In the genomic region with DNA sequence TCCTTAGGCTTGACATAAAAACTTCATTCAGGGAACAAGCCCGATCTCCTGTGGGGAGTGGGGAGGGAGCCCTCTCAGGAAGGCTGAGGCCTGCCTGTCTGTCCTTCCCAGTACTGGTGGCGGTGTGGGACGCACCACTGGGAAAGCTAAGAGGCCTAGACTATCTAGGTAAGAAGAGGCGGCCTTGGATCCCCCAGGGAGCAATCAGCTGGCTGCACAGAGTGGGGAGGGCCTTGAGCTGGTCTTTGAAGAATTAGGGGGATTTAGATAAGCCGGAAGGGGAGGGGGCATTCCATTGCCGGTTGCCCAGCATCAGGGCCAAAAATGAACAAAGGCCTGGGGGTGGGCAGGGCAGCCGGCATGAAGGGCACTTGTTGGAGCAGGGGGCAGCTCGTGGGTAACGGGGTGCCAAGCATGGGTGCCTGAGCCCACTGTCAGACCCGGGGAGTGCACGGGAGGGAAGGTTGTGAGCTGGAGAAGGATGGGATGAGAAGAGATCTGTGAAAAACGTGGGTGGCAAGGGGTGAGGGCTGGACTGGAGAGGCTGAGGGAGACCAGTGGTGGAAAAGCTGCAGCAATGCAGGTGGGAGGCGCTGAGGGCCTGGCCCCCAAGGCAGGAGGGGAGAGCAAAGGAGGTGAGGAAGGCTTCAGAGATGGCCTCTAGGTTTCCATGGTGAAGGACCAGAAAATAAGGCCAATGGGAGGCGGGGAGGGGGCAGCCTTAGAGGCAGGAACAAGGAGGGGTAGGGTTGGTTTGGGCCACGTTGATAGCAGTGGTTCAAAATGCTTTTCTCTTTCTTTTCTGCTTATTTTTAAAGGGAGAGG, we compare ENCODE assay signal across 1 cellular context.
TF ChIP-seq lines count a peak whose summit lies in the region.

No MANE protein-coding gene starts in this region.

TF ChIP-seq in HepG2, 621 proteins besides CTCF, POLR2A, EP300 and RAD21 (continued from another document and continues in another):
- no peak for TF ChIP-seq FOXA3 (CRISPR knock-in tag; IDR thresholded peaks at IDR 0.05)
- no peak for TF ChIP-seq KDM2A (CRISPR knock-in tag; IDR thresholded peaks at IDR 0.05; ENCODE audit: borderline replicate concordance, low read depth)
- TF ChIP-seq ZKSCAN1 (IDR thresholded peaks at IDR 0.05; ENCODE audit: low read length): no peak
- no peak for TF ChIP-seq CHD2 (IDR thresholded peaks at IDR 0.05; ENCODE audit: low read depth, low read length)
- peak; percentile 44; the same call in 1 of the 2 replicates for TF ChIP-seq DPF2 (CRISPR knock-in tag; IDR thresholded peaks at IDR 0.05; ENCODE audit: borderline replicate concordance, low read depth)
- TF ChIP-seq, protein P1, sequence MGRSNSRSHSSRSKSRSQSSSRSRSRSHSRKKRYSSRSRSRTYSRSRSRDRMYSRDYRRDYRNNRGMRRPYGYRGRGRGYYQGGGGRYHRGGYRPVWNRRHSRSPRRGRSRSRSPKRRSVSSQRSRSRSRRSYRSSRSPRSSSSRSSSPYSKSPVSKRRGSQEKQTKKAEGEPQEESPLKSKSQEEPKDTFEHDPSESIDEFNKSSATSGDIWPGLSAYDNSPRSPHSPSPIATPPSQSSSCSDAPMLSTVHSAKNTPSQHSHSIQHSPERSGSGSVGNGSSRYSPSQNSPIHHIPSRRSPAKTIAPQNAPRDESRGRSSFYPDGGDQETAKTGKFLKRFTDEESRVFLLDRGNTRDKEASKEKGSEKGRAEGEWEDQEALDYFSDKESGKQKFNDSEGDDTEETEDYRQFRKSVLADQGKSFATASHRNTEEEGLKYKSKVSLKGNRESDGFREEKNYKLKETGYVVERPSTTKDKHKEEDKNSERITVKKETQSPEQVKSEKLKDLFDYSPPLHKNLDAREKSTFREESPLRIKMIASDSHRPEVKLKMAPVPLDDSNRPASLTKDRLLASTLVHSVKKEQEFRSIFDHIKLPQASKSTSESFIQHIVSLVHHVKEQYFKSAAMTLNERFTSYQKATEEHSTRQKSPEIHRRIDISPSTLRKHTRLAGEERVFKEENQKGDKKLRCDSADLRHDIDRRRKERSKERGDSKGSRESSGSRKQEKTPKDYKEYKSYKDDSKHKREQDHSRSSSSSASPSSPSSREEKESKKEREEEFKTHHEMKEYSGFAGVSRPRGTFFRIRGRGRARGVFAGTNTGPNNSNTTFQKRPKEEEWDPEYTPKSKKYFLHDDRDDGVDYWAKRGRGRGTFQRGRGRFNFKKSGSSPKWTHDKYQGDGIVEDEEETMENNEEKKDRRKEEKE (IDR thresholded peaks at IDR 0.05): no peak
- TF ChIP-seq, protein P2, sequence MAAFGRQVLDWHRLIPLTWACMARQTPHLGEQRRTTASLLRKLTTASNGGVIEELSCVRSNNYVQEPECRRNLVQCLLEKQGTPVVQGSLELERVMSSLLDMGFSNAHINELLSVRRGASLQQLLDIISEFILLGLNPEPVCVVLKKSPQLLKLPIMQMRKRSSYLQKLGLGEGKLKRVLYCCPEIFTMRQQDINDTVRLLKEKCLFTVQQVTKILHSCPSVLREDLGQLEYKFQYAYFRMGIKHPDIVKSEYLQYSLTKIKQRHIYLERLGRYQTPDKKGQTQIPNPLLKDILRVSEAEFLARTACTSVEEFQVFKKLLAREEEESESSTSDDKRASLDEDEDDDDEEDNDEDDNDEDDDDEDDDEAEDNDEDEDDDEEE (CRISPR knock-in tag; IDR thresholded peaks at IDR 0.05): no peak
- TF ChIP-seq FOSL1 (CRISPR knock-in tag; IDR thresholded peaks at IDR 0.05; ENCODE audit: borderline replicate concordance): no peak
- TF ChIP-seq, protein P3, sequence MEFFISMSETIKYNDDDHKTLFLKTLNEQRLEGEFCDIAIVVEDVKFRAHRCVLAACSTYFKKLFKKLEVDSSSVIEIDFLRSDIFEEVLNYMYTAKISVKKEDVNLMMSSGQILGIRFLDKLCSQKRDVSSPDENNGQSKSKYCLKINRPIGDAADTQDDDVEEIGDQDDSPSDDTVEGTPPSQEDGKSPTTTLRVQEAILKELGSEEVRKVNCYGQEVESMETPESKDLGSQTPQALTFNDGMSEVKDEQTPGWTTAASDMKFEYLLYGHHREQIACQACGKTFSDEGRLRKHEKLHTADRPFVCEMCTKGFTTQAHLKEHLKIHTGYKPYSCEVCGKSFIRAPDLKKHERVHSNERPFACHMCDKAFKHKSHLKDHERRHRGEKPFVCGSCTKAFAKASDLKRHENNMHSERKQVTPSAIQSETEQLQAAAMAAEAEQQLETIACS (CRISPR knock-in tag; IDR thresholded peaks at IDR 0.05): no peak
- TF ChIP-seq, protein P4, sequence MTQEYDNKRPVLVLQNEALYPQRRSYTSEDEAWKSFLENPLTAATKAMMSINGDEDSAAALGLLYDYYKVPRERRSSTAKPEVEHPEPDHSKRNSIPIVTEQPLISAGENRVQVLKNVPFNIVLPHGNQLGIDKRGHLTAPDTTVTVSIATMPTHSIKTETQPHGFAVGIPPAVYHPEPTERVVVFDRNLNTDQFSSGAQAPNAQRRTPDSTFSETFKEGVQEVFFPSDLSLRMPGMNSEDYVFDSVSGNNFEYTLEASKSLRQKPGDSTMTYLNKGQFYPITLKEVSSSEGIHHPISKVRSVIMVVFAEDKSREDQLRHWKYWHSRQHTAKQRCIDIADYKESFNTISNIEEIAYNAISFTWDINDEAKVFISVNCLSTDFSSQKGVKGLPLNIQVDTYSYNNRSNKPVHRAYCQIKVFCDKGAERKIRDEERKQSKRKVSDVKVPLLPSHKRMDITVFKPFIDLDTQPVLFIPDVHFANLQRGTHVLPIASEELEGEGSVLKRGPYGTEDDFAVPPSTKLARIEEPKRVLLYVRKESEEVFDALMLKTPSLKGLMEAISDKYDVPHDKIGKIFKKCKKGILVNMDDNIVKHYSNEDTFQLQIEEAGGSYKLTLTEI (CRISPR knock-in tag; conservative IDR thresholded peaks at IDR 0.05): no peak
- no peak for TF ChIP-seq ZNF430 (CRISPR knock-in tag; IDR thresholded peaks at IDR 0.05)
- TF ChIP-seq, protein P5, sequence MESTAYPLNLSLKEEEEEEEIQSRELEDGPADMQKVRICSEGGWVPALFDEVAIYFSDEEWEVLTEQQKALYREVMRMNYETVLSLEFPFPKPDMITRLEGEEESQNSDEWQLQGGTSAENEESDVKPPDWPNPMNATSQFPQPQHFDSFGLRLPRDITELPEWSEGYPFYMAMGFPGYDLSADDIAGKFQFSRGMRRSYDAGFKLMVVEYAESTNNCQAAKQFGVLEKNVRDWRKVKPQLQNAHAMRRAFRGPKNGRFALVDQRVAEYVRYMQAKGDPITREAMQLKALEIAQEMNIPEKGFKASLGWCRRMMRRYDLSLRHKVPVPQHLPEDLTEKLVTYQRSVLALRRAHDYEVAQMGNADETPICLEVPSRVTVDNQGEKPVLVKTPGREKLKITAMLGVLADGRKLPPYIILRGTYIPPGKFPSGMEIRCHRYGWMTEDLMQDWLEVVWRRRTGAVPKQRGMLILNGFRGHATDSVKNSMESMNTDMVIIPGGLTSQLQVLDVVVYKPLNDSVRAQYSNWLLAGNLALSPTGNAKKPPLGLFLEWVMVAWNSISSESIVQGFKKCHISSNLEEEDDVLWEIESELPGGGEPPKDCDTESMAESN (CRISPR knock-in tag; conservative IDR thresholded peaks at IDR 0.05): no peak
- TF ChIP-seq HNRNPL (IDR thresholded peaks at IDR 0.05; ENCODE audit: low read depth, low read length): peak; percentile 96
- TF ChIP-seq NFRKB (IDR thresholded peaks at IDR 0.05): no peak
- TF ChIP-seq, protein P6, sequence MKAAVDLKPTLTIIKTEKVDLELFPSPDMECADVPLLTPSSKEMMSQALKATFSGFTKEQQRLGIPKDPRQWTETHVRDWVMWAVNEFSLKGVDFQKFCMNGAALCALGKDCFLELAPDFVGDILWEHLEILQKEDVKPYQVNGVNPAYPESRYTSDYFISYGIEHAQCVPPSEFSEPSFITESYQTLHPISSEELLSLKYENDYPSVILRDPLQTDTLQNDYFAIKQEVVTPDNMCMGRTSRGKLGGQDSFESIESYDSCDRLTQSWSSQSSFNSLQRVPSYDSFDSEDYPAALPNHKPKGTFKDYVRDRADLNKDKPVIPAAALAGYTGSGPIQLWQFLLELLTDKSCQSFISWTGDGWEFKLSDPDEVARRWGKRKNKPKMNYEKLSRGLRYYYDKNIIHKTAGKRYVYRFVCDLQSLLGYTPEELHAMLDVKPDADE (CRISPR knock-in tag; IDR thresholded peaks at IDR 0.05): no peak
- TF ChIP-seq SRSF9 (IDR thresholded peaks at IDR 0.05; ENCODE audit: borderline replicate concordance, insufficient read depth, low read depth, low read length, poor library complexity, severe bottlenecking): no peak
- TF ChIP-seq ZFP41 (CRISPR knock-in tag; IDR thresholded peaks at IDR 0.05; ENCODE audit: borderline replicate concordance): no peak
- TF ChIP-seq, protein P7, sequence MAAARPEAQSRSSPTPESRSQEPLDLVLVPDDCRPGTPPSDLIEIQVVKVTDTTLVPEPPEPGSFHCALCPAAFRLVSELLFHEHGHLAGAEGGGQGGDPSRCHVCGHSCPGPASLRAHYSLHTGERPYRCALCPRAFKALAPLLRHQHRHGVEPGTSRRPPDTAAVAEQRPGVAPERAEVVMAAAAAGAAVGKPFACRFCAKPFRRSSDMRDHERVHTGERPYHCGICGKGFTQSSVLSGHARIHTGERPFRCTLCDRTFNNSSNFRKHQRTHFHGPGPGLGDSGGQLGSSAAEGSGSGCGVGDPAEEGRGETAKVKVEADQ (CRISPR knock-in tag; IDR thresholded peaks at IDR 0.05; ENCODE audit: borderline replicate concordance): no peak
- TF ChIP-seq, protein P8, sequence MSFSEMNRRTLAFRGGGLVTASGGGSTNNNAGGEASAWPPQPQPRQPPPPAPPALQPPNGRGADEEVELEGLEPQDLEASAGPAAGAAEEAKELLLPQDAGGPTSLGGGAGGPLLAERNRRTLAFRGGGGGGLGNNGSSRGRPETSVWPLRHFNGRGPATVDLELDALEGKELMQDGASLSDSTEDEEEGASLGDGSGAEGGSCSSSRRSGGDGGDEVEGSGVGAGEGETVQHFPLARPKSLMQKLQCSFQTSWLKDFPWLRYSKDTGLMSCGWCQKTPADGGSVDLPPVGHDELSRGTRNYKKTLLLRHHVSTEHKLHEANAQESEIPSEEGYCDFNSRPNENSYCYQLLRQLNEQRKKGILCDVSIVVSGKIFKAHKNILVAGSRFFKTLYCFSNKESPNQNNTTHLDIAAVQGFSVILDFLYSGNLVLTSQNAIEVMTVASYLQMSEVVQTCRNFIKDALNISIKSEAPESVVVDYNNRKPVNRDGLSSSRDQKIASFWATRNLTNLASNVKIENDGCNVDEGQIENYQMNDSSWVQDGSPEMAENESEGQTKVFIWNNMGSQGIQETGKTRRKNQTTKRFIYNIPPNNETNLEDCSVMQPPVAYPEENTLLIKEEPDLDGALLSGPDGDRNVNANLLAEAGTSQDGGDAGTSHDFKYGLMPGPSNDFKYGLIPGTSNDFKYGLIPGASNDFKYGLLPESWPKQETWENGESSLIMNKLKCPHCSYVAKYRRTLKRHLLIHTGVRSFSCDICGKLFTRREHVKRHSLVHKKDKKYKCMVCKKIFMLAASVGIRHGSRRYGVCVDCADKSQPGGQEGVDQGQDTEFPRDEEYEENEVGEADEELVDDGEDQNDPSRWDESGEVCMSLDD (CRISPR knock-in tag; IDR thresholded peaks at IDR 0.05; ENCODE audit: borderline replicate concordance): no peak; the same call in 1 of the 2 replicates
- TF ChIP-seq POGZ (CRISPR knock-in tag; IDR thresholded peaks at IDR 0.05): no peak
- no peak for TF ChIP-seq KDM1A (CRISPR knock-in tag; IDR thresholded peaks at IDR 0.05)
- no peak for TF ChIP-seq ZFP1 (CRISPR knock-in tag; IDR thresholded peaks at IDR 0.05)
- TF ChIP-seq NFATC3 (CRISPR knock-in tag; IDR thresholded peaks at IDR 0.05): no peak
- TF ChIP-seq DNMT1 (CRISPR knock-in tag; IDR thresholded peaks at IDR 0.05): 0 out of 2 replicates have a peak, but pooled peaks have one; percentile 44
- TF ChIP-seq ELF4 (CRISPR knock-in tag; IDR thresholded peaks at IDR 0.05; ENCODE audit: borderline replicate concordance): no peak
- TF ChIP-seq ZNF224 (CRISPR knock-in tag; IDR thresholded peaks at IDR 0.05): no peak
- TF ChIP-seq SP5 (CRISPR knock-in tag; IDR thresholded peaks at IDR 0.05; ENCODE audit: borderline replicate concordance, low read depth): peak; percentile 73; the same call in 1 of the 2 replicates
- no peak for TF ChIP-seq ZFYVE20 (CRISPR knock-in tag; IDR thresholded peaks at IDR 0.05; ENCODE audit: borderline replicate concordance, low read depth)
- no peak for TF ChIP-seq SCMH1 (CRISPR knock-in tag; IDR thresholded peaks at IDR 0.05; ENCODE audit: borderline replicate concordance)
- TF ChIP-seq, protein P9, sequence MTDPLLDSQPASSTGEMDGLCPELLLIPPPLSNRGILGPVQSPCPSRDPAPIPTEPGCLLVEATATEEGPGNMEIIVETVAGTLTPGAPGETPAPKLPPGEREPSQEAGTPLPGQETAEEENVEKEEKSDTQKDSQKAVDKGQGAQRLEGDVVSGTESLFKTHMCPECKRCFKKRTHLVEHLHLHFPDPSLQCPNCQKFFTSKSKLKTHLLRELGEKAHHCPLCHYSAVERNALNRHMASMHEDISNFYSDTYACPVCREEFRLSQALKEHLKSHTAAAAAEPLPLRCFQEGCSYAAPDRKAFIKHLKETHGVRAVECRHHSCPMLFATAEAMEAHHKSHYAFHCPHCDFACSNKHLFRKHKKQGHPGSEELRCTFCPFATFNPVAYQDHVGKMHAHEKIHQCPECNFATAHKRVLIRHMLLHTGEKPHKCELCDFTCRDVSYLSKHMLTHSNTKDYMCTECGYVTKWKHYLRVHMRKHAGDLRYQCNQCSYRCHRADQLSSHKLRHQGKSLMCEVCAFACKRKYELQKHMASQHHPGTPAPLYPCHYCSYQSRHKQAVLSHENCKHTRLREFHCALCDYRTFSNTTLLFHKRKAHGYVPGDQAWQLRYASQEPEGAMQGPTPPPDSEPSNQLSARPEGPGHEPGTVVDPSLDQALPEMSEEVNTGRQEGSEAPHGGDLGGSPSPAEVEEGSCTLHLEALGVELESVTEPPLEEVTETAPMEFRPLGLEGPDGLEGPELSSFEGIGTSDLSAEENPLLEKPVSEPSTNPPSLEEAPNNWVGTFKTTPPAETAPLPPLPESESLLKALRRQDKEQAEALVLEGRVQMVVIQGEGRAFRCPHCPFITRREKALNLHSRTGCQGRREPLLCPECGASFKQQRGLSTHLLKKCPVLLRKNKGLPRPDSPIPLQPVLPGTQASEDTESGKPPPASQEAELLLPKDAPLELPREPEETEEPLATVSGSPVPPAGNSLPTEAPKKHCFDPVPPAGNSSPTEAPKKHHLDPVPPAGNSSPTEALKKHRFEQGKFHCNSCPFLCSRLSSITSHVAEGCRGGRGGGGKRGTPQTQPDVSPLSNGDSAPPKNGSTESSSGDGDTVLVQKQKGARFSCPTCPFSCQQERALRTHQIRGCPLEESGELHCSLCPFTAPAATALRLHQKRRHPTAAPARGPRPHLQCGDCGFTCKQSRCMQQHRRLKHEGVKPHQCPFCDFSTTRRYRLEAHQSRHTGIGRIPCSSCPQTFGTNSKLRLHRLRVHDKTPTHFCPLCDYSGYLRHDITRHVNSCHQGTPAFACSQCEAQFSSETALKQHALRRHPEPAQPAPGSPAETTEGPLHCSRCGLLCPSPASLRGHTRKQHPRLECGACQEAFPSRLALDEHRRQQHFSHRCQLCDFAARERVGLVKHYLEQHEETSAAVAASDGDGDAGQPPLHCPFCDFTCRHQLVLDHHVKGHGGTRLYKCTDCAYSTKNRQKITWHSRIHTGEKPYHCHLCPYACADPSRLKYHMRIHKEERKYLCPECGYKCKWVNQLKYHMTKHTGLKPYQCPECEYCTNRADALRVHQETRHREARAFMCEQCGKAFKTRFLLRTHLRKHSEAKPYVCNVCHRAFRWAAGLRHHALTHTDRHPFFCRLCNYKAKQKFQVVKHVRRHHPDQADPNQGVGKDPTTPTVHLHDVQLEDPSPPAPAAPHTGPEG (CRISPR knock-in tag; IDR thresholded peaks at IDR 0.05): no peak
- no peak for TF ChIP-seq NR2C2 (CRISPR knock-in tag; IDR thresholded peaks at IDR 0.05; ENCODE audit: borderline replicate concordance)
